In genomic region chr4:155599596-155599995, GRCh38 we compare ENCODE assay signal across 16 cellular contexts.
DNase-seq lines count a peak whose midpoint lies in the region; ATAC-seq, FAIRE-seq and TF ChIP-seq lines count a peak whose summit lies in the region.
"Had no signal": no experiment of that assay in that cellular context is flagged by ENCODE, and none has a peak within 500 bp of the region (broad histone marks: within the 10 kb centered on the region; RNA-seq: fewer than 3 reads in every experiment).

No MANE protein-coding gene starts in this region.

- no peak overlapping the region for H2BK20ac ChIP-seq in IMR-90 (ENCODE audit: low read depth, low read length)

- dilution Hi-C loops in IMR-90 (cut with HindIII; ENCODE audit: low sequenced_read_pairs, unreplicated experiment) = no loop called here
- dilution Hi-C loops in endothelial cell of umbilical vein (cut with MboI; ENCODE audit: extremely low pct_ligation_motif_present, low sequenced_read_pairs) = no loop called here

- H3K27me3 ChIP-seq in IMR-90 (ENCODE audit: control insufficient read depth, insufficient read depth, low read length) (no peaks in the 10 kb centered on the region), SK-N-SH (ENCODE audit: insufficient read depth) (no peaks in the 10 kb centered on the region), endothelial cell of umbilical vein (ENCODE audit: control insufficient read depth in 2 of 2, insufficient read depth in 2 of 2, low read length in 2 of 2) (no peaks in the 10 kb centered on the region), small intestine (ENCODE audit: control insufficient read depth in 2 of 2, insufficient read depth in 2 of 2, low read length in 2 of 2) (no peaks in the 10 kb centered on the region)
- H3K27me3 ChIP-seq: BE2C had no signal

- no peak overlapping the region for H3K23ac ChIP-seq in IMR-90 (ENCODE audit: low read depth, low read length)

- H3K27ac ChIP-seq in IMR-90 (ENCODE audit: insufficient read depth, low read length) (no peak overlapping the region), SK-N-SH (ENCODE audit: low read depth in 2 of 2, low read length in 1 of 2) (peak overlapping the region in 1 of 2 experiments; percentile 34; a peak in 1 of 4 replicates), endothelial cell of umbilical vein (ENCODE audit: insufficient read depth, low read depth, low read length) (no peak overlapping the region), small intestine (ENCODE audit: low read depth in 1 of 2, low read length in 1 of 2) (no peak overlapping the region)
- H3K27ac ChIP-seq: C4-2B, HL-60 had no signal

- peaks cover 6% of the 10 kb centered on the region for H3F3A ChIP-seq in SK-N-SH (replicated peaks; ENCODE audit: insufficient read depth)

- H3K27me3 Mint-ChIP-seq in nephron (ENCODE audit: low read depth) = no peaks in the 10 kb centered on the region
- H3K27me3 Mint-ChIP-seq: CD4-positive, alpha-beta memory T cell had no signal

- no peaks in the 10 kb centered on the region for H3K9me2 ChIP-seq in SK-N-SH

- H2BK5ac ChIP-seq in IMR-90 (ENCODE audit: low read depth, low read length, poor library complexity, severe bottlenecking) = no peak overlapping the region

- POLR2A ChIA-PET in IMR-90 (lab: Charles Lee; ENCODE audit: unreplicated experiment) (no interaction called here), SK-N-SH (lab: Yijun Ruan, JAX) (no interaction called here), endothelial cell of umbilical vein (lab: Charles Lee) (no interaction called here)

- no peak overlapping the region for H3K4ac ChIP-seq in IMR-90 (ENCODE audit: low read depth, low read length)

- CTCF ChIA-PET in IMR-90 (lab: Yijun Ruan, JAX) (no interaction called here), SK-N-SH (lab: Yijun Ruan, JAX) (interaction anchor here (1.3 kb wide), 1 partner anchor 188 kb away, joined by 4 read pairs; no protein-coding TSS in a partner anchor), endothelial cell of umbilical vein (lab: Charles Lee) (interaction anchor here (1.4 kb wide), 1 partner anchor 71 kb away, joined by 5 read pairs; no protein-coding TSS in a partner anchor)

- H3K4me1 ChIP-seq in IMR-90 (ENCODE audit: control insufficient read depth, insufficient read depth, low read length) (no peaks in the 10 kb centered on the region), SK-N-SH (ENCODE audit: control insufficient read depth in 1 of 2, insufficient read depth in 2 of 2, low read depth in 1 of 2, low read length in 1 of 2) (peaks cover 0 to 6% of the 10 kb centered on the region in 2 experiments; a peak in 3 of 4 replicates), endothelial cell of umbilical vein (ENCODE audit: control insufficient read depth, extremely low read depth, insufficient read depth, low read length) (no peaks in the 10 kb centered on the region), small intestine (ENCODE audit: control insufficient read depth in 2 of 2, insufficient read depth in 1 of 2, low read depth in 1 of 2, low read length in 1 of 2) (no peaks in the 10 kb centered on the region)

- no peak overlapping the region for H3K56ac ChIP-seq in IMR-90 (ENCODE audit: extremely low read depth, insufficient read depth, low read length)

- H3K36me3 ChIP-seq in IMR-90 (ENCODE audit: control insufficient read depth, insufficient read depth, low read length) = no peaks in the 10 kb centered on the region
- H3K36me3 ChIP-seq in SK-N-SH (replicated peaks in 1 of 2; ENCODE audit: control insufficient read depth in 1 of 2, insufficient read depth in 2 of 2, low read length in 1 of 2) = no peaks in the 10 kb centered on the region
- H3K36me3 ChIP-seq in endothelial cell of umbilical vein (ENCODE audit: control insufficient read depth in 2 of 2, extremely low read depth in 1 of 2, insufficient read depth in 2 of 2, low read length in 2 of 2) = no peaks in the 10 kb centered on the region
- no peaks in the 10 kb centered on the region for H3K36me3 ChIP-seq in small intestine (ENCODE audit: control insufficient read depth in 2 of 2, insufficient read depth in 2 of 2, low read length in 2 of 2)
- H3K36me3 ChIP-seq: BE2C had no signal

- H3K4me1 Mint-ChIP-seq in nephron = peaks cover 27% of the 10 kb centered on the region
- H3K4me1 Mint-ChIP-seq: CD4-positive, alpha-beta memory T cell; H9 had no signal

- no peak overlapping the region for H2BK120ac ChIP-seq in IMR-90 (ENCODE audit: low read depth, low read length)

- peak overlapping the region; percentile 48; the same call in 1 of the 2 replicates for H3K18ac ChIP-seq in IMR-90 (ENCODE audit: low read depth, low read length)

- intact Hi-C loops in IMR-90 (cut with micrococcal nuclease) (no loop called here), endothelial cell of umbilical vein (cut with micrococcal nuclease) (no loop called here)

- H3K79me1 ChIP-seq in IMR-90 (ENCODE audit: low read depth in 1 of 2, low read length in 2 of 2) = no peaks in the 10 kb centered on the region

- no peak overlapping the region for H2AK9ac ChIP-seq in IMR-90 (replicated peaks; ENCODE audit: low read depth, low read length, poor library complexity)

- no peak for DNase-seq in IMR-90
- no peak for DNase-seq in SK-N-SH
- DNase-seq in endothelial cell of umbilical vein (ENCODE audit: low read depth, low spot score) = peak; percentile 68
- DNase-seq in small intestine = no peak
- no peak for DNase-seq in AML-193 (lab: John Stamatoyannopoulos, UW)
- DNase-seq: BE2C; CD4-positive, alpha-beta memory T cell; DMS79; GOT3; H9 had no signal

- no peak overlapping the region for H3K4me3 Mint-ChIP-seq in nephron
- H3K4me3 Mint-ChIP-seq: CD4-positive, alpha-beta memory T cell; H9 had no signal

- ATAC-seq in IMR-90 (ENCODE audit: low read depth) (no peak), HG03025 (IDR thresholded peaks at IDR 0.05; ENCODE audit: low FRiP score, unreplicated experiment) (no peak)

- H3K9me3 Mint-ChIP-seq in nephron = no peaks in the 10 kb centered on the region
- H3K9me3 Mint-ChIP-seq: CD4-positive, alpha-beta memory T cell; H9 had no signal

- TF ChIP-seq CTCF in IMR-90 (conservative IDR thresholded peaks at IDR 0.05; ENCODE audit: low read depth, low read length) (no peak), SK-N-SH (IDR thresholded peaks at IDR 0.05) (no peak), endothelial cell of umbilical vein (IDR thresholded peaks at IDR 0.05; ENCODE audit: extremely low read depth in 1 of 2, insufficient read depth in 1 of 2, low read depth in 1 of 2, low read length in 2 of 2) (no peak), nephron (IDR thresholded peaks at IDR 0.05; ENCODE audit: unreplicated experiment in 3 of 3) (no peak)

- no peaks in the 10 kb centered on the region for H3K36me3 Mint-ChIP-seq in nephron (ENCODE audit: low read depth)
- H3K36me3 Mint-ChIP-seq: CD4-positive, alpha-beta memory T cell had no signal

- H3K14ac ChIP-seq in IMR-90 (replicated peaks; ENCODE audit: low read depth, low read length) = no peak overlapping the region

- no TSS peak for BruUV-seq in IMR-90 (replicated peaks; lab: Mats Ljungman, UMichigan)
- BruUV-seq in endothelial cell of umbilical vein (replicated peaks; lab: Mats Ljungman, UMichigan) = no TSS peak

- no peak for TF ChIP-seq EP300 in SK-N-SH (IDR thresholded peaks at IDR 0.05; ENCODE audit: borderline replicate concordance in 1 of 2, low read depth in 1 of 2, low read length in 1 of 2)

- H3K4me2 ChIP-seq in IMR-90 (ENCODE audit: low read depth, low read length) (no peak overlapping the region), SK-N-SH (no peak overlapping the region), endothelial cell of umbilical vein (ENCODE audit: insufficient read depth, low read length) (no peak overlapping the region)

- no peaks in the 10 kb centered on the region for H3K9me3 ChIP-seq in IMR-90 (ENCODE audit: control insufficient read depth, insufficient read depth, low read length)
- H3K9me3 ChIP-seq in SK-N-SH = no peaks in the 10 kb centered on the region
- no peaks in the 10 kb centered on the region for H3K9me3 ChIP-seq in endothelial cell of umbilical vein (replicated peaks; ENCODE audit: control insufficient read depth, insufficient read depth, low read length)
- H3K9me3 ChIP-seq in small intestine (ENCODE audit: control insufficient read depth, low read depth) = no peaks in the 10 kb centered on the region
- H3K9me3 ChIP-seq: BE2C had no signal

- H2AK5ac ChIP-seq in IMR-90 (ENCODE audit: low read depth, low read length) = no peak overlapping the region

- in situ Hi-C loops in IMR-90 (cut with MboI; ENCODE audit: low sequenced_read_pairs) = no loop called here

- H2BK15ac ChIP-seq in IMR-90 (ENCODE audit: low read depth, low read length) = no peak overlapping the region

- no peak overlapping the region for H4K5ac ChIP-seq in IMR-90 (ENCODE audit: low read depth, low read length)

- H3K9me1 ChIP-seq in IMR-90 (ENCODE audit: insufficient read depth, low read length) (no peaks in the 10 kb centered on the region), endothelial cell of umbilical vein (replicated peaks; ENCODE audit: control insufficient read depth, extremely low read depth, insufficient read depth, low read length) (no peaks in the 10 kb centered on the region)

- no peaks in the 10 kb centered on the region for H4K20me1 ChIP-seq in IMR-90 (ENCODE audit: insufficient read depth, low read length)
- H4K20me1 ChIP-seq in SK-N-SH (ENCODE audit: insufficient read depth) = no peaks in the 10 kb centered on the region
- H4K20me1 ChIP-seq in endothelial cell of umbilical vein (replicated peaks; ENCODE audit: control insufficient read depth, extremely low read depth, insufficient read depth, low read length) = no peaks in the 10 kb centered on the region

- no peak overlapping the region for H4K8ac ChIP-seq in IMR-90 (ENCODE audit: low read depth in 2 of 2, low read length in 2 of 2)

- no peak overlapping the region for H4K91ac ChIP-seq in IMR-90 (ENCODE audit: insufficient read depth, low read depth, low read length)

- no peak for FAIRE-seq in endothelial cell of umbilical vein (lab: Jason Lieb, UNC)
- FAIRE-seq in small intestine (lab: Jason Lieb, UNC) = no peak
- FAIRE-seq: A204.1, GM12891 had no signal

- no peak for TF ChIP-seq POLR2A in IMR-90 (IDR thresholded peaks at IDR 0.05; ENCODE audit: low read depth, low read length)
- TF ChIP-seq POLR2A in endothelial cell of umbilical vein (IDR thresholded peaks at IDR 0.05; ENCODE audit: low read depth, low read length) = no peak

- no peak overlapping the region for H2AFZ ChIP-seq in IMR-90 (replicated peaks; ENCODE audit: low read length, poor library complexity)
- H2AFZ ChIP-seq in SK-N-SH (ENCODE audit: low read depth) = no peak overlapping the region
- H2AFZ ChIP-seq in endothelial cell of umbilical vein (ENCODE audit: low read depth, low read length) = no peak overlapping the region

- H3K9ac ChIP-seq in IMR-90 (ENCODE audit: low read depth, low read length) (no peak overlapping the region), SK-N-SH (no peak overlapping the region), endothelial cell of umbilical vein (replicated peaks; ENCODE audit: extremely low read depth, insufficient read depth, low read length) (no peak overlapping the region)

- H3K79me2 ChIP-seq in SK-N-SH (ENCODE audit: insufficient read depth) (no peaks in the 10 kb centered on the region), endothelial cell of umbilical vein (ENCODE audit: control insufficient read depth, insufficient read depth, low read length) (no peaks in the 10 kb centered on the region)

- peak overlapping the region; percentile 4 to 63 (median 56) for H3K27ac Mint-ChIP-seq in nephron
- H3K27ac Mint-ChIP-seq: CD4-positive, alpha-beta memory T cell; H9 had no signal

- no peak overlapping the region for H3K4me3 ChIP-seq in IMR-90 (ENCODE audit: insufficient read depth, low read depth, low read length)
- no peak overlapping the region for H3K4me3 ChIP-seq in SK-N-SH (ENCODE audit: low read depth in 2 of 2, low read length in 1 of 2)
- no peak overlapping the region for H3K4me3 ChIP-seq in endothelial cell of umbilical vein (replicated peaks in 1 of 3; ENCODE audit: insufficient read depth in 1 of 3, low read depth in 1 of 3, low read length in 3 of 3)
- H3K4me3 ChIP-seq in small intestine (ENCODE audit: low read depth in 1 of 2, low read length in 2 of 2) = no peak overlapping the region

- TF ChIP-seq RAD21 in IMR-90 (IDR thresholded peaks at IDR 0.05; ENCODE audit: low read length) = no peak
- no peak for TF ChIP-seq RAD21 in SK-N-SH (IDR thresholded peaks at IDR 0.05; ENCODE audit: low read length)
